In the genomic region with DNA sequence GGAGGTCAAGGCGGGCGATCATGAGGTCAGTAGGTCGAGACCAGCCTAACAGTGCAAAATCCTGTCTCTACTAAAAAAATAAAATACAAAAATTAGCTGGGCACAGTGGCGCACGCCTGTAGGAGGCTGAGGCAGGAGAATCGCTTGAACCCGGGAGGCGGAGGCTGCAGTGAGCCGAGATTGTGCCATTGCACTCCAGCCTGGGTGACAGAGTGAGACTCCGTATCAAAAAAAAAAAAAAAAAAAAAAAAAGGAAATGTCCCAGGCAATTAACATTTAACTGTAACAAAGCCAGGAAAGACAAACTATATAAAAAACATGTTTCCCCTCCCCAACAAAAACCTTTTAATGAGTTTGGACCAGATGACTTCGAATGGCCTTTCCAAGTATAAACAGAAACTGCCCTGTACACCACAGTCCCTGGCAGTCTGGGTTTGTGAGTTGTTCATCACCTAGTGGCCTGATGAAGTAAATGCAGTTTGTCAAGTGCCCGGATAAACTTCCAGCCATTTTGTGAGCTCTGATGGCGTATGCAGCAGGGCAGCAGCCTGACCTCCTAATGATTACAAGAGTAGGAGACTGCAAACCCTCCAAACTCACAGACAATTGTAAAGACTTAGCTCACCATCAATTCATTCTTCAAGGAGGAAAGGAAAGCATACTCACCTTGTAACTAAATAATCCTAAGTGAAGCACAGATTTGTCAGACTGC, we compare ENCODE assay signal across 8 cellular contexts. TPM values are rescaled to one million over a fixed set of nuclear protein-coding genes. Genes with fewer than 3 reads are reported as not detected.
DNase-seq lines count a peak whose midpoint lies in the region; ATAC-seq, FAIRE-seq and TF ChIP-seq lines count a peak whose summit lies in the region.

No MANE protein-coding gene starts in this region.

- H3K36me3 ChIP-seq in upper lobe of right lung: peaks cover 17% of the 10 kb centered on the region

- H3K4me1 ChIP-seq in upper lobe of right lung: peaks cover 34% of the 10 kb centered on the region

- DNase-seq in ELF-1 (ENCODE audit: low read depth, low spot score) (peak; percentile 83), H4 (ENCODE audit: low spot score) (peak; percentile 83), LoVo (ENCODE audit: low spot score) (peak; percentile 80), RCC 7860 (ENCODE audit: low spot score) (peak; percentile 72), fibroblast of the aortic adventitia (ENCODE audit: low read depth) (peak; percentile 93), nephron progenitor cell (peak; percentile 42), upper lobe of right lung (no peak)
- DNase-seq in activated naive CD4-positive, alpha-beta T cell treated with Interleukin-2 at 50 U/mL for 16 hours: peak; percentile 57

- H3K4me3 ChIP-seq in fibroblast of the aortic adventitia (ENCODE audit: low read depth, low read length) (no peak overlapping the region), upper lobe of right lung (peak overlapping the region; percentile 16)

- peaks cover 25% of the 10 kb centered on the region for H3K4me1 Mint-ChIP-seq in nephron progenitor cell

- peak; percentile 63 for FAIRE-seq in RCC 7860 (lab: Jason Lieb, UNC)

- no peaks in the 10 kb centered on the region for H3K27me3 ChIP-seq in upper lobe of right lung

- ATAC-seq in upper lobe of right lung: peak; percentile 98

- H3K9me3 ChIP-seq in upper lobe of right lung: no peaks in the 10 kb centered on the region

- peak overlapping the region; percentile 83 for H3K27ac ChIP-seq in upper lobe of right lung

- TF ChIP-seq CTCF in fibroblast of the aortic adventitia (IDR thresholded peaks at IDR 0.05; ENCODE audit: insufficient read depth, low read length): peak; percentile 97
- peak; percentile 75 for TF ChIP-seq CTCF in nephron progenitor cell (IDR thresholded peaks at IDR 0.05)
- peak; percentile 83 for TF ChIP-seq CTCF in upper lobe of right lung (IDR thresholded peaks at IDR 0.05)

- H3K36me3 Mint-ChIP-seq in nephron progenitor cell (ENCODE audit: low read depth): peaks cover 58% of the 10 kb centered on the region

- no peaks in the 10 kb centered on the region for H3K27me3 Mint-ChIP-seq in nephron progenitor cell (ENCODE audit: low read depth, poor library complexity)

- no peak overlapping the region for H3K4me3 Mint-ChIP-seq in nephron progenitor cell

- H3K27ac Mint-ChIP-seq in nephron progenitor cell: peak overlapping the region; percentile 94

- intact Hi-C loops in upper lobe of right lung (cut with DNase I): no loop called here

- no peaks in the 10 kb centered on the region for H3K9me3 Mint-ChIP-seq in nephron progenitor cell

RNA-seq across cellular contexts. Expression of gene PCBP1, which starts 16.6 kb away (rescaled TPM):
- total RNA-seq in H4 (2014; rRNA removed; shearing (Covaris generic)): 15.1 and 23.2 TPM in 2 replicates
- total RNA-seq in fibroblast of the aortic adventitia (ENCODE audit: low replicate concordance) (13.0 and 68.5 TPM in 2 replicates), upper lobe of right lung (337 TPM)
